Comparison of ENCODE assay signal across 8 cellular contexts in the genomic region with DNA sequence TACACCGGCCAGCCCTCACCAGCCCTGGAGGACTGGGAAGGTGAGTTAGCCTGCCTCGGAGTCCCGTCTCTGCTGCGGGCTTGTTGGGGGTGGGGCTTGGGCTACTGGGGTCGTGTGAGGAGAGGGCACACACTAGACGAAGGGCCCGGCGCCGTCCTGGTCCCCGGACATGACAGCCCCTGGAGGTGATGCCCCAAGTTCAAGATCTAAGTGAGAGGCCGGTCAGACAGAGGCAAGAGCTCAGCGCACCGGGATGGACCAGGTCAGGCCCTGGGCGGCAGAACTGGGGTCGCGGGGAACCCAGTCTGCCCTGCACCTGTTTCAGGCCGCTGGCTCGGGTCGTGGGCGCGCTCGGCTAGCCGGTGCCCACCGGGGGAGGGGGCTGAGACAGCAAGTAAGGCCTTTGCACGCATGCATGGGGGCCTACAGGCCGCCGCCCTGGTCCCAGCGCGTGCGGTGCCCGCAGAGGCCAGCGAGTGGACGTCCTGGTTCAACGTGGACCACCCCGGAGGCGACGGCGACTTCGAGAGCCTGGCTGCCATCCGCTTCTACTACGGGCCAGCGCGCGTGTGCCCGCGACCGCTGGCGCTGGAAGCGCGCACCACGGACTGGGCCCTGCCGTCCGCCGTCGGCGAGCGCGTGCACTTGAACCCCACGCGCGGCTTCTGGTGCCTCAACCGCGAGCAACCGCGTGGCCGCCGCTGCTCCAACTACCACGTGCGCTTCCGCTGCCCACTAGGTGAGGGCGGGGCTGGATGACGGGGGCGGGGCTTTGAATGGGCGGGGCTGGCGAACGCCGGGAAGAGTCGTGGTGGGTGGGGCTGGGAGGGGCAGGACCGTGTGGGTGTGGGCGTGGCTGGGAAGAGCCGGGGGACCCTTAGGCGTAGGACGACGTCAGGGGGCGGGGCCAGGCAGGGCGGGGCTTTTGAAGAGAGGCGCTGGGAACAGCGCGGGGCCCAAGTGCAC. TPM values are rescaled to one million over a fixed set of nuclear protein-coding genes. Genes with fewer than 3 reads are reported as not detected.
DNase-seq lines count a peak whose midpoint lies in the region; ATAC-seq and TF ChIP-seq lines count a peak whose summit lies in the region.

No MANE protein-coding gene starts in this region.

- dilution Hi-C loops in IMR-90 (cut with HindIII; ENCODE audit: low sequenced_read_pairs, unreplicated experiment) = no loop called here

- no peaks in the 10 kb centered on the region; the same call in 1 of the 2 replicates for H4K20me1 ChIP-seq in IMR-90 (ENCODE audit: insufficient read depth, low read length)

- H3K4me2 ChIP-seq in IMR-90 (ENCODE audit: low read depth, low read length) (peak overlapping the region; percentile 78; the same call in 1 of the 2 replicates), trophoblast cell (ENCODE audit: low read length) (no peak overlapping the region)

- H3K79me1 ChIP-seq in IMR-90 (ENCODE audit: low read depth in 1 of 2, low read length in 2 of 2) = no peaks in the 10 kb centered on the region
- no peaks in the 10 kb centered on the region for H3K79me1 ChIP-seq in trophoblast cell (ENCODE audit: low read length)

- H3K27ac ChIP-seq in IMR-90 (ENCODE audit: insufficient read depth, low read length) (no peak overlapping the region), trophoblast cell (ENCODE audit: low read depth, low read length) (no peak overlapping the region), aorta (ENCODE audit: low read depth in 1 of 2, low read length in 2 of 2) (no peak overlapping the region)

- H3K4ac ChIP-seq in IMR-90 (ENCODE audit: low read depth, low read length) = no peak overlapping the region
- H3K4ac ChIP-seq in trophoblast cell (ENCODE audit: low read depth, low read length) = no peak overlapping the region

- H3K9me3 ChIP-seq in IMR-90 (ENCODE audit: control insufficient read depth, insufficient read depth, low read length) = no peaks in the 10 kb centered on the region; the same call in 1 of the 2 replicates
- H3K9me3 ChIP-seq in trophoblast cell (ENCODE audit: insufficient read depth, low read depth, low read length) = peaks cover 15% of the 10 kb centered on the region
- H3K9me3 ChIP-seq in aorta (ENCODE audit: control insufficient read depth, low read length) = no peaks in the 10 kb centered on the region

- intact Hi-C loops in IMR-90 (cut with micrococcal nuclease) = no loop called here
- intact Hi-C loops in aorta (cut with DNase I) = no loop called here

- no peaks in the 10 kb centered on the region; the same call in 1 of the 2 replicates for H3K4me1 ChIP-seq in IMR-90 (ENCODE audit: control insufficient read depth, insufficient read depth, low read length)
- peaks cover 4 to 10% of the 10 kb centered on the region in 2 experiments for H3K4me1 ChIP-seq in trophoblast cell (ENCODE audit: control insufficient read depth in 1 of 2, insufficient read depth in 2 of 2, low read length in 2 of 2)
- no peaks in the 10 kb centered on the region for H3K4me1 ChIP-seq in aorta (ENCODE audit: control insufficient read depth in 1 of 2, insufficient read depth in 2 of 2, low read length in 2 of 2)

- H3K4me3 ChIP-seq in IMR-90 (ENCODE audit: insufficient read depth, low read depth, low read length) (no peak overlapping the region; the same call in 1 of the 2 replicates), epithelial cell of proximal tubule (ENCODE audit: low read depth, low read length) (peak overlapping the region; percentile 19), trophoblast cell (ENCODE audit: low read depth, low read length) (no peak overlapping the region), aorta (ENCODE audit: low read length in 2 of 2) (no peak overlapping the region)

- H3K23ac ChIP-seq in IMR-90 (ENCODE audit: low read depth, low read length) (no peak overlapping the region), trophoblast cell (ENCODE audit: low read length) (no peak overlapping the region)

- H3K9ac ChIP-seq in IMR-90 (ENCODE audit: low read depth, low read length) = no peak overlapping the region
- no peak overlapping the region for H3K9ac ChIP-seq in trophoblast cell (ENCODE audit: low read length)

- POLR2A ChIA-PET in IMR-90 (lab: Charles Lee; ENCODE audit: unreplicated experiment) = no interaction called here

- H2AK5ac ChIP-seq in IMR-90 (ENCODE audit: low read depth, low read length) (no peak overlapping the region), trophoblast cell (ENCODE audit: low read length) (no peak overlapping the region)

- H3K56ac ChIP-seq in IMR-90 (ENCODE audit: extremely low read depth, insufficient read depth, low read length) = no peak overlapping the region

- no peak overlapping the region for H2BK5ac ChIP-seq in IMR-90 (ENCODE audit: low read depth, low read length, poor library complexity, severe bottlenecking)
- H2BK5ac ChIP-seq in trophoblast cell (ENCODE audit: low read depth, low read length, poor library complexity) = no peak overlapping the region

- H3K18ac ChIP-seq in IMR-90 (ENCODE audit: low read depth, low read length) = no peak overlapping the region
- no peak overlapping the region for H3K18ac ChIP-seq in trophoblast cell (ENCODE audit: low read length)

- WGBS in IMR-90 (ENCODE audit: extremely low coverage in 2 of 2, insufficient read length in 1 of 2), 2 experiments = 25% methylated on average over 49 of the region's 89 CpGs; no CpG with 5 or more reads in 1 of the 2 experiments
- no CpG with 5 or more reads among the region's 89 CpGs for WGBS in trophoblast cell (ENCODE audit: extremely low coverage, insufficient coverage, insufficient read length)
- WGBS in aorta, 2 donors = 12% methylated on average over 86 to 89 of the region's 89 CpGs

- H2BK20ac ChIP-seq in IMR-90 (ENCODE audit: low read depth, low read length) = no peak overlapping the region

- H4K5ac ChIP-seq in IMR-90 (ENCODE audit: low read depth, low read length) = no peak overlapping the region

- TF ChIP-seq CTCF in IMR-90 (conservative IDR thresholded peaks at IDR 0.05; ENCODE audit: low read depth, low read length) = no peak
- TF ChIP-seq CTCF in epithelial cell of proximal tubule (conservative IDR thresholded peaks at IDR 0.05; ENCODE audit: low read depth, low read length) = no peak

- H4K12ac ChIP-seq in trophoblast cell (ENCODE audit: low read depth, low read length) = no peak overlapping the region

- H3K27me3 ChIP-seq in IMR-90 (ENCODE audit: control insufficient read depth, insufficient read depth, low read length) = peaks cover 25% of the 10 kb centered on the region
- peaks cover 5% of the 10 kb centered on the region for H3K27me3 ChIP-seq in trophoblast cell (ENCODE audit: insufficient read depth, low read length)
- no peaks in the 10 kb centered on the region for H3K27me3 ChIP-seq in aorta (ENCODE audit: control insufficient read depth in 1 of 2, insufficient read depth in 2 of 2, low read length in 1 of 2)

- no peak overlapping the region for H2BK120ac ChIP-seq in IMR-90 (ENCODE audit: low read depth, low read length)
- no peak overlapping the region for H2BK120ac ChIP-seq in trophoblast cell (ENCODE audit: insufficient read depth, low read length, poor library complexity)

- ATAC-seq in IMR-90 (ENCODE audit: low read depth) (peak; percentile 62), aorta (ENCODE audit: low FRiP score) (peak; percentile 28), GM18868 (IDR thresholded peaks at IDR 0.05; ENCODE audit: unreplicated experiment) (no peak), HG03565 (IDR thresholded peaks at IDR 0.05; ENCODE audit: unreplicated experiment) (no peak)

- CTCF ChIA-PET in IMR-90 (lab: Yijun Ruan, JAX) = interaction anchor here (1.1 kb wide), 1 partner anchor 14 kb away, joined by 3 read pairs; no protein-coding TSS in a partner anchor

- no peaks in the 10 kb centered on the region for H3K9me1 ChIP-seq in IMR-90 (ENCODE audit: insufficient read depth, low read length)

- H2AFZ ChIP-seq in IMR-90 (replicated peaks; ENCODE audit: low read length, poor library complexity) (peak overlapping the region; percentile 67), trophoblast cell (ENCODE audit: insufficient read depth, low read length, poor library complexity) (no peak overlapping the region)

- no TSS peak for BruUV-seq in IMR-90 (replicated peaks; lab: Mats Ljungman, UMichigan)

- DNase-seq in IMR-90 (peak; percentile 46), epithelial cell of proximal tubule (ENCODE audit: low read depth) (no peak), trophoblast cell (peak; percentile 57 to 68), aorta (peak; percentile 74 to 90), cerebellar nuclear complex (lab: John Stamatoyannopoulos, UW) (no peak)
- peak in 2 of 3 experiments; percentile 38 to 71 for DNase-seq in activated CD8-positive, alpha-beta memory T cell treated with anti-CD3 and anti-CD28 coated beads for 48 hours (ENCODE audit: low read depth in 2 of 3, low spot score in 2 of 3)

- in situ Hi-C loops in IMR-90 (cut with MboI; ENCODE audit: low sequenced_read_pairs) = loop anchor here (5.0 to 25.0 kb wide), 2 partner anchors 102 to 422 kb away; partner anchors contain the start of gene GMIP

- no peak overlapping the region for H2BK12ac ChIP-seq in trophoblast cell (ENCODE audit: low read length)

- no peaks in the 10 kb centered on the region for H3K79me2 ChIP-seq in trophoblast cell (ENCODE audit: control insufficient read depth, insufficient read depth, low read length, poor library complexity)

- no peak for TF ChIP-seq POLR2A in IMR-90 (IDR thresholded peaks at IDR 0.05; ENCODE audit: low read depth, low read length)

- H4K91ac ChIP-seq in IMR-90 (ENCODE audit: insufficient read depth, low read depth, low read length) (no peak overlapping the region), trophoblast cell (ENCODE audit: low read depth, low read length) (no peak overlapping the region)

- H4K8ac ChIP-seq in IMR-90 (ENCODE audit: low read depth in 2 of 2, low read length in 2 of 2) (no peak overlapping the region), trophoblast cell (ENCODE audit: low read depth, low read length) (no peak overlapping the region)

- TF ChIP-seq RAD21 in IMR-90 (IDR thresholded peaks at IDR 0.05; ENCODE audit: low read length) = no peak

- H2AK9ac ChIP-seq in IMR-90 (replicated peaks; ENCODE audit: low read depth, low read length, poor library complexity) = no peak overlapping the region

- no peak overlapping the region for H2BK15ac ChIP-seq in IMR-90 (ENCODE audit: low read depth, low read length)

- H3K14ac ChIP-seq in IMR-90 (replicated peaks; ENCODE audit: low read depth, low read length) = no peak overlapping the region
- no peak overlapping the region for H3K14ac ChIP-seq in trophoblast cell (ENCODE audit: low read length)

- no peaks in the 10 kb centered on the region for H3K36me3 ChIP-seq in IMR-90 (ENCODE audit: control insufficient read depth, insufficient read depth, low read length)
- peaks cover 6 to 15% of the 10 kb centered on the region in 2 experiments for H3K36me3 ChIP-seq in trophoblast cell (ENCODE audit: control insufficient read depth in 1 of 2, insufficient read depth in 2 of 2, low read length in 2 of 2)
- no peaks in the 10 kb centered on the region for H3K36me3 ChIP-seq in aorta (ENCODE audit: control insufficient read depth in 1 of 2, insufficient read depth in 2 of 2, low read length in 1 of 2)

RNA-seq across cellular contexts. Expression of gene CILP2, which starts 2.0 kb away (rescaled TPM):
- 0.18 and 0.28 TPM in 2 replicates for total RNA-seq in IMR-90 (2012; rRNA removed)
- 0.87 and 0.96 TPM in 2 replicates for polyA plus RNA-seq in IMR-90 (2012; rRNA removed)
- polyA plus RNA-seq in IMR-90 (2012; cell fraction: cytosol; rRNA removed) = 0.65 and 1.2 TPM in 2 replicates
- polyA plus RNA-seq in IMR-90 (2012; cell fraction: nucleus; rRNA removed; ENCODE audit: low replicate concordance) = 0.96 and 2.9 TPM in 2 replicates
- total RNA-seq in epithelial cell of proximal tubule = 0.06 TPM in 1 of 2 replicates, not detected in the other
- 0.52 and 0.56 TPM in 2 replicates for polyA plus RNA-seq in trophoblast cell (2013)
- 1 to 10 TPM in 1 of 2 donors, under 1 TPM in 1; 0.36 to 4.2 TPM for total RNA-seq in aorta
- under 1 TPM in 1 of 2 donors, not detected in 1; 0.13 TPM for polyA plus RNA-seq in aorta

RNA-seq across cellular contexts. Expression of gene YJEFN3, which starts 11.3 kb away (rescaled TPM):
- 0.56 and 0.72 TPM in 2 replicates for total RNA-seq in IMR-90 (2012; rRNA removed)
- 4.0 and 4.8 TPM in 2 replicates for polyA plus RNA-seq in IMR-90 (2012; rRNA removed)
- polyA plus RNA-seq in IMR-90 (2012; cell fraction: cytosol; rRNA removed) = 2.3 and 3.9 TPM in 2 replicates
- polyA plus RNA-seq in IMR-90 (2012; cell fraction: nucleus; rRNA removed; ENCODE audit: low replicate concordance) = 30.3 and 57.8 TPM in 2 replicates
- 0.51 and 0.58 TPM in 2 replicates for total RNA-seq in epithelial cell of proximal tubule
- polyA plus RNA-seq in trophoblast cell (2013) = 4.5 and 4.6 TPM in 2 replicates
- total RNA-seq in aorta = 1 to 10 TPM; 3.8 to 7.2 TPM
- 10 to 100 TPM in 1 of 2 donors, under 1 TPM in 1; 0.75 to 60.1 TPM for polyA plus RNA-seq in aorta

RNA-seq across cellular contexts. Expression of gene NDUFA13, which starts 24.0 kb away (rescaled TPM):
- total RNA-seq in IMR-90 (2012; rRNA removed) (30.6 and 33.6 TPM in 2 replicates), epithelial cell of proximal tubule (166 and 181 TPM in 2 replicates), aorta (100 to 1,000 TPM; 183 to 208 TPM)
- polyA plus RNA-seq in IMR-90 (2012; rRNA removed) (667 and 912 TPM in 2 replicates), aorta (100 to 1,000 TPM; 249 to 307 TPM)
- polyA plus RNA-seq in IMR-90 (2012; cell fraction: cytosol; rRNA removed) = 91.5 and 373 TPM in 2 replicates
- polyA plus RNA-seq in IMR-90 (2012; cell fraction: nucleus; rRNA removed; ENCODE audit: low replicate concordance) = 118 and 386 TPM in 2 replicates
- polyA plus RNA-seq in trophoblast cell (2013) = 160 and 164 TPM in 2 replicates

RNA-seq across cellular contexts. Expression of gene TSSK6, which starts 24.7 kb away (rescaled TPM):
- total RNA-seq in IMR-90 (2012; rRNA removed) = 0.56 and 1.3 TPM in 2 replicates
- 2.0 and 2.2 TPM in 2 replicates for polyA plus RNA-seq in IMR-90 (2012; rRNA removed)
- 1.7 and 2.5 TPM in 2 replicates for polyA plus RNA-seq in IMR-90 (2012; cell fraction: cytosol; rRNA removed)
- 0.96 and 4.6 TPM in 2 replicates for polyA plus RNA-seq in IMR-90 (2012; cell fraction: nucleus; rRNA removed; ENCODE audit: low replicate concordance)
- 0.58 and 1.7 TPM in 2 replicates for total RNA-seq in epithelial cell of proximal tubule
- polyA plus RNA-seq in trophoblast cell (2013) = 1.1 and 1.4 TPM in 2 replicates
- total RNA-seq in aorta = 1 to 10 TPM in 1 of 2 donors, under 1 TPM in 1; 0.84 to 1.2 TPM
- polyA plus RNA-seq in aorta = 1 to 10 TPM in 1 of 2 donors, under 1 TPM in 1; 0.50 to 1.3 TPM

Comparison
In these comparisons a context has a peak if more than half of its experiments do, and no peak if none do; other contexts are left out.
1. ATAC-seq: peak in IMR-90 (single experiment) and aorta (single experiment); none in GM18868 (single experiment) and HG03565 (single experiment).
2. DNase-seq: peak in IMR-90 (single experiment), activated CD8-positive, alpha-beta memory T cell treated with anti-CD3 and anti-CD28 coated beads for 48 hours (2 of 3), trophoblast cell (2 of 2) and aorta (2 of 2); none in epithelial cell of proximal tubule (single experiment) and cerebellar nuclear complex (0 of 2).